Comparison of ENCODE assay signal across 9 cellular contexts in the genomic region with DNA sequence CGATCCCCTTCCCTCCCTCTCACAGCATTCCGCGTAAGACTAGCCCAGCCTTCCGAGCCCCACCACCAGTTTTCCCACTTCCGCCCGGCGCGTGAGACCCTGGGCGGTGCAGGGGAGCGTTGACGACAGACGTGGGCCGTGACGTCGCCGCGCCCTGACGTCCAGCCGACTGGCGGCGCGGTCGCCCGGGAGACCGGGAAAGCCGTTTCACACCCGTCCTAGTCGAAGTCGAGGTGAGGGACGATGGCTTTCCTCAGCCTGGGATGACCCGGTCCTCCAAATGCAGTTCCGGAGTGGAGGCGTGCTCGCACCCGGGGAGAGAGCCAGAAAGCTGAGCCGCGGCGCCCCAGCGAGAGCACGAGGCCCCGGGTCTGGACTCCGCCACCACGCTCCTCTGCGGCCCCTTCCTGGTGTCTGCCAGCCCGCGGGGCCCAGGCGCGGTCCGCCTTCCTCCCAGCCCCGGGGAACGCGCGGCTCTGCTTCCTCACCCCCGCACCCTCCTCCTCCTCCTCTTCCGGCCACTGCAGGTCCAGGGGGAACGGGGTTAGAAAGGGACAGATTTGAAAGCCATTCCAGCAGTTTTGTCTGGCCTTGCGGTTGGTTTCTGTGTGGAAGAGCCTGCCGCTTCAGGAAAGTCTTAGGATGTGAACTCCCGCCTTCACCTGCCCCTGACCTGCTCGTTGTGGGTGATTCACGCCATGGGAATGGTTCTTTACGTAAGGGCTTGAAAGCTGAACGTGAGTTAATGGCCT. TPM values are rescaled to one million over a fixed set of nuclear protein-coding genes. Genes with fewer than 3 reads are reported as not detected.
DNase-seq lines count a peak whose midpoint lies in the region; ATAC-seq, FAIRE-seq and TF ChIP-seq lines count a peak whose summit lies in the region.
"Had no signal": no experiment of that assay in that cellular context is flagged by ENCODE, and none has a peak within 500 bp of the region (broad histone marks: within the 10 kb centered on the region; RNA-seq: fewer than 3 reads in every experiment).

TSS of gene LEKR1 (plus strand) at position 210 of the 752 bp plus-strand sequence. CDS start 2,977 bp downstream, outside the sequence.

- H3K9me1 ChIP-seq in keratinocyte (ENCODE audit: control insufficient read depth, extremely low read depth, insufficient read depth, low read length): no peaks in the 10 kb centered on the region

- ATAC-seq in HG02970 (IDR thresholded peaks at IDR 0.05; ENCODE audit: low FRiP score, unreplicated experiment): peak; percentile 75
- ATAC-seq in central memory CD8-positive, alpha-beta T cell (replicated peaks; ENCODE audit: extremely low read depth, poor library complexity, severe bottlenecking): peak; percentile 71

- H3K4me3 ChIP-seq in keratinocyte (ENCODE audit: control insufficient read depth in 2 of 3, extremely low read depth in 1 of 3, insufficient read depth in 2 of 3, low read depth in 1 of 3, low read length in 3 of 3): peak within 1 kb of the TSS; percentile 52 to 70 (median 64)

- no peaks in the 10 kb centered on the region for H3K27me3 Mint-ChIP-seq in central memory CD8-positive, alpha-beta T cell

- peak within 1 kb of the TSS; percentile 74 for H2AFZ ChIP-seq in keratinocyte (ENCODE audit: control insufficient read depth, low read length)

- no peaks in the 10 kb centered on the region for H4K20me1 ChIP-seq in keratinocyte (ENCODE audit: control insufficient read depth, extremely low read depth, insufficient read depth, low read length)

- peak within 1 kb of the TSS; percentile 88 for H3K27ac Mint-ChIP-seq in central memory CD8-positive, alpha-beta T cell (ENCODE audit: low read depth)

- dilution Hi-C loops in keratinocyte (cut with MboI; ENCODE audit: extremely low pct_ligation_motif_present, low sequenced_read_pairs): no loop called here

- no peaks in the 10 kb centered on the region for H3K36me3 ChIP-seq in keratinocyte (ENCODE audit: control insufficient read depth in 2 of 2, extremely low read depth in 1 of 2, insufficient read depth in 2 of 2, low read length in 2 of 2)

- H3K9me3 ChIP-seq in keratinocyte (ENCODE audit: control insufficient read depth, low read depth, low read length): no peaks in the 10 kb centered on the region

- FAIRE-seq in keratinocyte (lab: Jason Lieb, UNC): peak; percentile 85

- H3K27ac ChIP-seq in keratinocyte (ENCODE audit: control insufficient read depth, insufficient read depth, low read length): peak within 1 kb of the TSS; percentile 92

- H3K4me3 Mint-ChIP-seq in central memory CD8-positive, alpha-beta T cell: peak within 1 kb of the TSS; percentile 86

- no peak for TF ChIP-seq CTCF in keratinocyte (optimal IDR thresholded peaks at IDR 0.05 in 1 of 3, IDR thresholded peaks at IDR 0.05 in 1 of 3, conservative IDR thresholded peaks at IDR 0.05 in 1 of 3; ENCODE audit: extremely low read depth in 1 of 3, insufficient read depth in 2 of 3, low read length in 3 of 3)

- no peaks in the 10 kb centered on the region for H3K9me3 Mint-ChIP-seq in central memory CD8-positive, alpha-beta T cell

- peak within 1 kb of the TSS; percentile 93 for H3K9ac ChIP-seq in keratinocyte (ENCODE audit: control insufficient read depth, extremely low read depth, insufficient read depth, low read length)

- H3K4me1 Mint-ChIP-seq in central memory CD8-positive, alpha-beta T cell: peaks cover 24% of the 10 kb centered on the region

- no peaks in the 10 kb centered on the region for H3K79me2 ChIP-seq in keratinocyte (ENCODE audit: control insufficient read depth, insufficient read depth, low read length)

- H3K27me3 ChIP-seq in keratinocyte (ENCODE audit: control insufficient read depth, extremely low read depth, insufficient read depth, low read length): no peaks in the 10 kb centered on the region

- peaks cover 14% of the 10 kb centered on the region for H3K36me3 Mint-ChIP-seq in central memory CD8-positive, alpha-beta T cell (ENCODE audit: insufficient read depth)

- DNase-seq in NCI-H82 (lab: John Stamatoyannopoulos, UW): peak; percentile 73
- no peak for DNase-seq in NCI-H82 treated with DMSO at 0.1 percent for 48 hours (lab: John Stamatoyannopoulos, UW; ENCODE audit: unreplicated experiment)
- DNase-seq in NCI-H2171 (lab: John Stamatoyannopoulos, UW): peak; percentile 74
- peak; percentile 34 for DNase-seq in activated CD4-positive, CD25-positive, alpha-beta regulatory T cell treated with anti-CD3 and anti-CD28 coated beads, Interleukin-2, amount 50 U/mL, for 16 hours (ENCODE audit: low read depth, low spot score)
- peak; percentile 37 to 51 for DNase-seq in central memory CD8-positive, alpha-beta T cell (ENCODE audit: low spot score in 2 of 2)
- DNase-seq in keratinocyte (ENCODE audit: low read depth, low spot score): peak; percentile 84
- peak; percentile 59 to 64 for DNase-seq in stimulated activated CD4-positive, alpha-beta T cell treated with anti-CD3 and anti-CD28 coated beads, Interleukin-12 subunit alpha, Interleukin-12 subunit beta, amount 100 ng/mL, for 24 hours (ENCODE audit: low read depth in 2 of 2)
- DNase-seq: DND-41 had no signal

- peaks cover 13% of the 10 kb centered on the region for H3K4me1 ChIP-seq in keratinocyte (ENCODE audit: control insufficient read depth, extremely low read depth, insufficient read depth, low read length)

- H3K4me2 ChIP-seq in keratinocyte (ENCODE audit: control insufficient read depth, extremely low read depth, insufficient read depth, low read depth, low read length): peak within 1 kb of the TSS; percentile 76

RNA-seq across cellular contexts. Expression of gene LEKR1, which starts in this region (rescaled TPM):
- polyA plus RNA-seq in keratinocyte: 0.14 to 0.63 TPM in 2 of 3 replicates, not detected in the other
- 0.54 TPM for polyA plus RNA-seq in keratinocyte (2011; ENCODE audit: low read depth)
- 0.23 and 0.30 TPM in 2 replicates for polyA plus RNA-seq in keratinocyte (2011; cell fraction: cytosol; rRNA removed)
- 0.12 and 0.36 TPM in 2 replicates for polyA plus RNA-seq in keratinocyte (2011; cell fraction: nucleus; rRNA removed)
- 0.16 and 0.70 TPM in 2 replicates for polyA plus RNA-seq in keratinocyte (2012; ENCODE audit: low replicate concordance)
- 0.40 to 0.99 TPM in 2 of 3 replicates, not detected in the other for polyA minus RNA-seq in keratinocyte
- not detected for polyA minus RNA-seq in keratinocyte (2011; cell fraction: cytosol; rRNA and poly(A)+ RNA removed)
- 2.4 and 4.9 TPM in 2 replicates for polyA minus RNA-seq in keratinocyte (2011; cell fraction: nucleus; rRNA and poly(A)+ RNA removed)
